Comparison of ENCODE assay signal across 8 cellular contexts in genomic region chr7:101815826-101816488, GRCh38. TPM values are rescaled to one million over a fixed set of nuclear protein-coding genes. Genes with fewer than 3 reads are reported as not detected.
DNase-seq lines count a peak whose midpoint lies in the region; ATAC-seq and TF ChIP-seq lines count a peak whose summit lies in the region.

No MANE protein-coding gene starts in this region.

- DNase-seq in NCI-H1436 (lab: John Stamatoyannopoulos, UW) (peak; percentile 70), NCI-H1436 treated with DMSO at 0.1 percent for 48 hours (lab: John Stamatoyannopoulos, UW) (no peak), NCI-H2171 (lab: John Stamatoyannopoulos, UW) (peak; percentile 82), WERI-Rb-1 (peak; percentile 78), kidney epithelial cell (ENCODE audit: low read depth) (no peak)
- peak; percentile 39 to 56 for DNase-seq in central memory CD8-positive, alpha-beta T cell (ENCODE audit: low spot score in 2 of 2)
- DNase-seq in stimulated activated CD4-positive, alpha-beta T cell treated with anti-CD3 and anti-CD28 coated beads, Interleukin-15, amount 100 ng/mL, for 1 hour (ENCODE audit: low read depth in 1 of 2, low spot score in 1 of 2): peak; percentile 40 to 59

- TF ChIP-seq CTCF in WERI-Rb-1 (IDR thresholded peaks at IDR 0.05; ENCODE audit: low read depth, low read length) (peak; percentile 15; the same call in 1 of the 2 replicates), kidney epithelial cell (IDR thresholded peaks at IDR 0.05; ENCODE audit: insufficient read depth, low read length, poor library complexity, severe bottlenecking) (no peak)

- no peaks in the 10 kb centered on the region for H3K9me3 ChIP-seq in WERI-Rb-1 (ENCODE audit: severe bottlenecking)

- no peaks in the 10 kb centered on the region for H3K9me3 Mint-ChIP-seq in central memory CD8-positive, alpha-beta T cell

- H3K4me1 Mint-ChIP-seq in central memory CD8-positive, alpha-beta T cell: peaks cover 21% of the 10 kb centered on the region

- H3K4me3 ChIP-seq in WERI-Rb-1 (ENCODE audit: low read depth, low read length) (peak overlapping the region; percentile 41), kidney epithelial cell (ENCODE audit: low read depth, low read length) (peak overlapping the region; percentile 73)

- peaks cover 7% of the 10 kb centered on the region for H3K36me3 Mint-ChIP-seq in central memory CD8-positive, alpha-beta T cell (ENCODE audit: insufficient read depth)

- H3K36me3 ChIP-seq in WERI-Rb-1 (no peaks in the 10 kb centered on the region; the same call in none of the 2 replicates), kidney epithelial cell (ENCODE audit: control insufficient read depth, insufficient read depth, low read length) (no peaks in the 10 kb centered on the region)

- H3K27me3 Mint-ChIP-seq in central memory CD8-positive, alpha-beta T cell: no peaks in the 10 kb centered on the region

- H3K4me3 Mint-ChIP-seq in central memory CD8-positive, alpha-beta T cell: peak overlapping the region; percentile 89

- peak overlapping the region; percentile 83 for H3K27ac ChIP-seq in WERI-Rb-1

- H3K27me3 ChIP-seq in WERI-Rb-1 (ENCODE audit: insufficient read depth, low read depth, severe bottlenecking) (peaks cover 5% of the 10 kb centered on the region), kidney epithelial cell (ENCODE audit: control insufficient read depth, insufficient read depth, low read length) (no peaks in the 10 kb centered on the region)

- peak overlapping the region; percentile 32 for H3K27ac Mint-ChIP-seq in central memory CD8-positive, alpha-beta T cell (ENCODE audit: low read depth)

- ATAC-seq in HG02970 (IDR thresholded peaks at IDR 0.05; ENCODE audit: low FRiP score, unreplicated experiment): peak; percentile 54
- peak; percentile 76 for ATAC-seq in central memory CD8-positive, alpha-beta T cell (replicated peaks; ENCODE audit: extremely low read depth, poor library complexity, severe bottlenecking)

RNA-seq across cellular contexts. Expression of gene CUX1, which starts 1.5 kb away (rescaled TPM):
- total RNA-seq in kidney epithelial cell: 56.7 and 65.2 TPM in 2 replicates

Comparison
In these comparisons a context has a peak if more than half of its experiments do, and no peak if none do; other contexts are left out.
1. DNase-seq: peak in NCI-H1436 (single experiment), NCI-H2171 (single experiment), WERI-Rb-1 (single experiment), central memory CD8-positive, alpha-beta T cell (2 of 2) and stimulated activated CD4-positive, alpha-beta T cell treated with anti-CD3 and anti-CD28 coated beads, Interleukin-15, amount 100 ng/mL, for 1 hour (2 of 2); none in NCI-H1436 treated with DMSO at 0.1 percent for 48 hours (single experiment) and kidney epithelial cell (single experiment).